17 cellular contexts compared by ENCODE assay signal in genomic region chr4:7074423-7074822, GRCh38. TPM values are rescaled to one million over a fixed set of nuclear protein-coding genes. Genes with fewer than 3 reads are reported as not detected.
DNase-seq lines count a peak whose midpoint lies in the region; TF ChIP-seq lines count a peak whose summit lies in the region.
"Had no signal": no experiment of that assay in that cellular context is flagged by ENCODE, and none has a peak within 500 bp of the region (broad histone marks: within the 10 kb centered on the region; RNA-seq: fewer than 3 reads in every experiment).

No MANE protein-coding gene starts in this region.

- H3K4me3 ChIP-seq in SJCRH30 (no peak overlapping the region), brain microvascular endothelial cell (ENCODE audit: low read depth, low read length) (no peak overlapping the region)
- H3K4me3 ChIP-seq: prostate gland, suprapubic skin had no signal

- no peaks in the 10 kb centered on the region for H3K36me3 ChIP-seq in SJCRH30
- no peaks in the 10 kb centered on the region for H3K36me3 ChIP-seq in brain microvascular endothelial cell (replicated peaks)
- H3K36me3 ChIP-seq: prostate gland, suprapubic skin had no signal

- TF ChIP-seq CTCF in brain microvascular endothelial cell (IDR thresholded peaks at IDR 0.05; ENCODE audit: low read depth, low read length, missing control alignments) = no peak

- H3K27ac ChIP-seq in SJCRH30 (peak overlapping the region; percentile 76), brain microvascular endothelial cell (no peak overlapping the region)
- H3K27ac ChIP-seq: prostate gland, suprapubic skin had no signal

- H3K4me1 ChIP-seq in SJCRH30 = peaks cover 19% of the 10 kb centered on the region
- H3K4me1 ChIP-seq: prostate gland had no signal

- H3K9me3 ChIP-seq in SJCRH30 (replicated peaks) = 0 out of 2 replicates have a peak, but pooled peaks cover under 1% of the 10 kb centered on the region
- H3K9me3 ChIP-seq: prostate gland, suprapubic skin had no signal

- H3K27me3 ChIP-seq in SJCRH30 (no peaks in the 10 kb centered on the region), brain microvascular endothelial cell (replicated peaks) (no peaks in the 10 kb centered on the region)
- H3K27me3 ChIP-seq: suprapubic skin had no signal

- DNase-seq in ACHN = peak; percentile 59
- DNase-seq in HT-29 (ENCODE audit: low spot score) = peak; percentile 15
- peak; percentile 98 for DNase-seq in SJCRH30
- peak; percentile 100 for DNase-seq in myocyte (ENCODE audit: low read depth)
- no peak for DNase-seq in brain microvascular endothelial cell
- no peak for DNase-seq in T-helper 2 cell
- no peak for DNase-seq in NAMALWA (ENCODE audit: low spot score)
- no peak for DNase-seq in iPS-NIHi7 (ENCODE audit: extremely low spot score)
- DNase-seq: activated CD8-positive, alpha-beta memory T cell treated with anti-CD3 and anti-CD28 coated beads, Interleukin-2, amount 10 ng/mL, durations not matched to agents 7 days and 5 days; erythroblast; left cardiac atrium; mesendoderm; natural killer cell; NCI-H1417 treated with DMSO at 0.1 percent for 48 hours; stimulated activated CD4-positive, alpha-beta T cell treated with anti-CD3 and anti-CD28 coated beads, Interleukin-12 subunit alpha, Interleukin-12 subunit beta, amount 100 ng/mL, for 4 hours had no signal

- in situ Hi-C loops in ACHN (cut with HindIII; ENCODE audit: low pct_ligation_motif_present, low pct_unique_long_range_greater_than_20kb, low sequenced_read_pairs) = no loop called here
- in situ Hi-C loops in brain microvascular endothelial cell (cut with HindIII; ENCODE audit: low pct_ligation_motif_present, low sequenced_read_pairs) = no loop called here

RNA-seq across cellular contexts. Expression of gene GRPEL1, which starts 6.6 kb away (rescaled TPM):
- total RNA-seq in HT-29 (2014; rRNA removed; shearing (Covaris generic)) = 52.9 and 61.9 TPM in 2 replicates
- total RNA-seq in SJCRH30 (2014; rRNA removed; shearing (Covaris generic)) = 78.9 and 79.9 TPM in 2 replicates
- 37.3 and 45.0 TPM in 2 replicates for total RNA-seq in myocyte
- 43.5 TPM for polyA plus RNA-seq in myocyte (2012)

RNA-seq across cellular contexts. Expression of gene TADA2B, which starts 31.3 kb away (rescaled TPM):
- total RNA-seq in HT-29 (2014; rRNA removed; shearing (Covaris generic)) = 13.1 and 14.2 TPM in 2 replicates
- 12.4 and 13.5 TPM in 2 replicates for total RNA-seq in SJCRH30 (2014; rRNA removed; shearing (Covaris generic))
- total RNA-seq in myocyte = 20.6 and 21.7 TPM in 2 replicates
- polyA plus RNA-seq in myocyte (2012) = 15.7 TPM

Comparison
In these comparisons a context has a peak if more than half of its experiments do, and no peak if none do; other contexts are left out.
1. DNase-seq: peak in ACHN (single experiment), HT-29 (single experiment), SJCRH30 (2 of 2) and myocyte (single experiment); none in brain microvascular endothelial cell (single experiment), T-helper 2 cell (0 of 5), NAMALWA (single experiment) and iPS-NIHi7 (single experiment).